ENCODE assay signal across 21 cellular contexts in genomic region chr1:168736450-168736980, GRCh38. TPM values are rescaled to one million over a fixed set of nuclear protein-coding genes. Genes with fewer than 3 reads are reported as not detected.
A peak's percentile ranks its signal among the peaks of the same experiment; 100 is the strongest.
DNase-seq lines count a peak whose midpoint lies in the region.
"Had no signal": no experiment of that assay in that cellular context is flagged by ENCODE, and none has a peak within 500 bp of the region (broad histone marks: within the 10 kb centered on the region; RNA-seq: fewer than 3 reads in every experiment).

No MANE protein-coding gene starts in this region.

- H3K4me1 Mint-ChIP-seq in activated T-cell treated with anti-CD3 and anti-CD28 coated beads, Interleukin-2, amount 50 U/mL, for 24 hours (ENCODE audit: low read depth), result no peaks in the 10 kb centered on the region
- no peaks in the 10 kb centered on the region for H3K4me1 Mint-ChIP-seq in activated CD4-positive, alpha-beta T cell treated with anti-CD3 and anti-CD28 coated beads, Interleukin-2, amount 10 ng/mL, durations not matched to agents 24 days and 14 days

- H3K27ac Mint-ChIP-seq in activated T-cell treated with anti-CD3 and anti-CD28 coated beads, Interleukin-2, amount 50 U/mL, for 24 hours, result no peak overlapping the region
- H3K27ac Mint-ChIP-seq in activated CD4-positive, alpha-beta T cell treated with anti-CD3 and anti-CD28 coated beads, Interleukin-2, amount 10 ng/mL, durations not matched to agents 24 days and 14 days, result no peak overlapping the region
- H3K27ac Mint-ChIP-seq: CD4-positive, alpha-beta T cell; HFFc6 had no signal

- intact Hi-C loops in posterior cingulate gyrus (cut with DNase I), result loop anchor here (10.0 kb wide), 1 partner anchor 398 kb away; no protein-coding TSS in a partner anchor
- intact Hi-C loops in activated CD4-positive, alpha-beta T cell treated with anti-CD3 and anti-CD28 coated beads, Interleukin-2, amount 10 ng/mL, durations not matched to agents 24 days and 14 days (cut with micrococcal nuclease), result no loop called here

- H3K9me3 Mint-ChIP-seq in activated T-cell treated with anti-CD3 and anti-CD28 coated beads, Interleukin-2, amount 50 U/mL, for 24 hours, result no peaks in the 10 kb centered on the region
- H3K9me3 Mint-ChIP-seq in activated CD4-positive, alpha-beta T cell treated with anti-CD3 and anti-CD28 coated beads, Interleukin-2, amount 10 ng/mL, durations not matched to agents 24 days and 14 days, result no peaks in the 10 kb centered on the region
- H3K9me3 Mint-ChIP-seq: CD4-positive, alpha-beta T cell had no signal

- H3K4me3 Mint-ChIP-seq in activated T-cell treated with anti-CD3 and anti-CD28 coated beads, Interleukin-2, amount 50 U/mL, for 24 hours, result no peak overlapping the region
- H3K4me3 Mint-ChIP-seq in activated CD4-positive, alpha-beta T cell treated with anti-CD3 and anti-CD28 coated beads, Interleukin-2, amount 10 ng/mL, durations not matched to agents 24 days and 14 days, result no peak overlapping the region
- H3K4me3 Mint-ChIP-seq: CD4-positive, alpha-beta T cell; HFFc6 had no signal

- H3K27me3 Mint-ChIP-seq in activated T-cell treated with anti-CD3 and anti-CD28 coated beads, Interleukin-2, amount 50 U/mL, for 24 hours, result peaks cover 4% of the 10 kb centered on the region
- peaks cover 10% of the 10 kb centered on the region for H3K27me3 Mint-ChIP-seq in activated CD4-positive, alpha-beta T cell treated with anti-CD3 and anti-CD28 coated beads, Interleukin-2, amount 10 ng/mL, durations not matched to agents 24 days and 14 days

- H3K36me3 Mint-ChIP-seq in activated T-cell treated with anti-CD3 and anti-CD28 coated beads, Interleukin-2, amount 50 U/mL, for 24 hours (ENCODE audit: low read depth), result no peaks in the 10 kb centered on the region
- H3K36me3 Mint-ChIP-seq in activated CD4-positive, alpha-beta T cell treated with anti-CD3 and anti-CD28 coated beads, Interleukin-2, amount 10 ng/mL, durations not matched to agents 24 days and 14 days (ENCODE audit: low read depth), result no peaks in the 10 kb centered on the region

- DNase-seq in cerebellar cortex (ENCODE audit: low spot score), result peak; percentile 2
- DNase-seq in kidney tubule cell (ENCODE audit: low spot score), result peak; percentile 44
- peak in 6 of 10 donors; percentile 21 to 90 (median 34) for DNase-seq in posterior cingulate gyrus
- DNase-seq in superior temporal gyrus (ENCODE audit: extremely low spot score), result peak; percentile 25
- DNase-seq in activated T-cell treated with anti-CD3 and anti-CD28 coated beads, Interleukin-2, amount 50 U/mL, for 24 hours, result no peak
- DNase-seq in activated CD4-positive, alpha-beta T cell treated with anti-CD3 and anti-CD28 coated beads, Interleukin-2, amount 10 ng/mL, durations not matched to agents 24 days and 14 days, result no peak
- DNase-seq in dermis blood vessel endothelial cell, result no peak
- DNase-seq in NCI-H748 treated with DMSO at 0.1 percent for 48 hours (lab: John Stamatoyannopoulos, UW), result no peak
- DNase-seq: ACHN; BE2C; C1 segment of cervical spinal cord; Calu3; CD4-positive, alpha-beta T cell; DMS53; DND-41; EL; GM23248; HFFc6; KG1 had no signal

RNA-seq across cellular contexts. Expression of gene DPT, which starts 7.5 kb away (rescaled TPM):
- not detected in 2 replicates for total RNA-seq in activated CD4-positive, alpha-beta T cell treated with anti-CD3 and anti-CD28 coated beads, Interleukin-2, amount 10 ng/mL, durations not matched to agents 24 days and 14 days
- total RNA-seq in dermis blood vessel endothelial cell, result not detected in 2 replicates
- total RNA-seq: Calu3; CD4-positive, alpha-beta T cell; G401; HFFc6; HT-29 had no signal

Comparison
In these comparisons a context has a peak if more than half of its experiments do, and no peak if none do; other contexts are left out.
1. DNase-seq: peak in cerebellar cortex (single experiment), kidney tubule cell (single experiment), posterior cingulate gyrus (6 of 10) and superior temporal gyrus (single experiment); none in activated T-cell treated with anti-CD3 and anti-CD28 coated beads, Interleukin-2, amount 50 U/mL, for 24 hours (single experiment), activated CD4-positive, alpha-beta T cell treated with anti-CD3 and anti-CD28 coated beads, Interleukin-2, amount 10 ng/mL, durations not matched to agents 24 days and 14 days (single experiment), dermis blood vessel endothelial cell (single experiment) and NCI-H748 treated with DMSO at 0.1 percent for 48 hours (single experiment).